In genomic region chr22:21599053-21599893, GRCh38 we compare ENCODE assay signal across 20 cellular contexts. TPM values are rescaled to one million over a fixed set of nuclear protein-coding genes. Genes with fewer than 3 reads are reported as not detected.
DNase-seq lines count a peak whose midpoint lies in the region; ATAC-seq, FAIRE-seq and TF ChIP-seq lines count a peak whose summit lies in the region.
"Had no signal": no experiment of that assay in that cellular context is flagged by ENCODE, and none has a peak within 500 bp of the region (broad histone marks: within the 10 kb centered on the region; RNA-seq: fewer than 3 reads in every experiment).

No MANE protein-coding gene starts in this region.

- H3K4me1 Mint-ChIP-seq in activated CD4-positive, alpha-beta T cell treated with anti-CD3 and anti-CD28 coated beads, Interleukin-2, amount 10 ng/mL, durations not matched to agents 24 days and 14 days: peaks cover 4% of the 10 kb centered on the region

- H4K8ac ChIP-seq in neuronal stem cell (ENCODE audit: low read depth, low read length): no peak overlapping the region

- no peak overlapping the region for H2BK15ac ChIP-seq in neuronal stem cell (ENCODE audit: low read length)

- H3K27me3 Mint-ChIP-seq in activated CD4-positive, alpha-beta T cell treated with anti-CD3 and anti-CD28 coated beads, Interleukin-2, amount 10 ng/mL, durations not matched to agents 24 days and 14 days: no peaks in the 10 kb centered on the region

- no peak overlapping the region for H3K4me2 ChIP-seq in neuronal stem cell (ENCODE audit: insufficient read depth, low read length, poor library complexity, severe bottlenecking)
- H3K4me2 ChIP-seq: A549, KMS-11 had no signal

- DNase-seq in activated CD4-positive, alpha-beta T cell treated with anti-CD3 and anti-CD28 coated beads, Interleukin-2, amount 10 ng/mL, durations not matched to agents 24 days and 14 days: no peak
- no peak for DNase-seq in activated CD4-positive, alpha-beta T cell treated with anti-CD3 and anti-CD28 coated beads for 1 hour
- DNase-seq in NCI-H2227 treated with DMSO at 0.1 percent for 48 hours (lab: John Stamatoyannopoulos, UW) (peak; percentile 32), dermis microvascular lymphatic vessel endothelial cell (ENCODE audit: low read depth in 2 of 2) (peak; percentile 24 to 34), neuronal stem cell (ENCODE audit: low spot score) (no peak), GM12892 (ENCODE audit: insufficient read length) (no peak)
- no peak for DNase-seq in NK-92 treated with Interleukin-12 subunit alpha and Interleukin-12 subunit beta, amount 100 ng/mL, for 24 hours (lab: John Stamatoyannopoulos, UW)
- DNase-seq: activated naive CD4-positive, alpha-beta T cell; dorsolateral prefrontal cortex; head of caudate nucleus; NCI-H1048; stimulated activated CD4-positive, alpha-beta T cell treated with anti-CD3 and anti-CD28 coated beads, Interleukin-12 subunit alpha, Interleukin-12 subunit beta, amount 100 ng/mL, for 4 hours had no signal

- no peak overlapping the region for H2AFZ ChIP-seq in neuronal stem cell (ENCODE audit: low read length)

- FAIRE-seq in GM12892 (lab: Jason Lieb, UNC): no peak
- FAIRE-seq: A549, GM18507 had no signal

- H3K27me3 ChIP-seq in neuronal stem cell (ENCODE audit: control insufficient read depth in 3 of 3, insufficient read depth in 3 of 3, low read depth in 1 of 3, low read length in 3 of 3): no peaks in the 10 kb centered on the region
- H3K27me3 ChIP-seq: dorsolateral prefrontal cortex had no signal

- no peaks in the 10 kb centered on the region for H3K4me1 ChIP-seq in neuronal stem cell (ENCODE audit: control insufficient read depth in 2 of 2, insufficient read depth in 1 of 2, low read depth in 1 of 2, low read length in 2 of 2)
- H3K4me1 ChIP-seq: A549 had no signal

- H3K18ac ChIP-seq in neuronal stem cell (ENCODE audit: low read length): no peak overlapping the region

- H3K9ac ChIP-seq in neuronal stem cell (ENCODE audit: low read depth, low read length, poor library complexity): peak overlapping the region; percentile 67
- H3K9ac ChIP-seq: KMS-11 had no signal

- intact Hi-C loops in activated CD4-positive, alpha-beta T cell treated with anti-CD3 and anti-CD28 coated beads, Interleukin-2, amount 10 ng/mL, durations not matched to agents 24 days and 14 days (cut with micrococcal nuclease): no loop called here

- peak overlapping the region; percentile 58 for H3K23ac ChIP-seq in neuronal stem cell (ENCODE audit: low read depth, low read length, poor library complexity)

- H2BK5ac ChIP-seq in neuronal stem cell (ENCODE audit: low read length): no peak overlapping the region

- no peak overlapping the region for H2BK12ac ChIP-seq in neuronal stem cell (ENCODE audit: low read length)

- no peak overlapping the region for H3K4me3 ChIP-seq in neuronal stem cell (ENCODE audit: low read length in 2 of 2)
- H3K4me3 ChIP-seq: A549, dorsolateral prefrontal cortex, HAP-1 had no signal

- no peak overlapping the region for H3K4ac ChIP-seq in neuronal stem cell (ENCODE audit: low read length)

- H3K14ac ChIP-seq in neuronal stem cell (ENCODE audit: low read length): no peak overlapping the region

- H3K36me3 ChIP-seq in neuronal stem cell (replicated peaks in 1 of 2; ENCODE audit: control insufficient read depth in 2 of 2, insufficient read depth in 2 of 2, low read length in 2 of 2): peaks cover 12 to 63% of the 10 kb centered on the region in 2 donors

- peaks cover 31% of the 10 kb centered on the region for H3K36me3 Mint-ChIP-seq in activated CD4-positive, alpha-beta T cell treated with anti-CD3 and anti-CD28 coated beads, Interleukin-2, amount 10 ng/mL, durations not matched to agents 24 days and 14 days (ENCODE audit: low read depth)

- no peak for ATAC-seq in HG03175 (IDR thresholded peaks at IDR 0.05; ENCODE audit: unreplicated experiment)
- ATAC-seq: A549 had no signal

- no peak overlapping the region for H3K27ac ChIP-seq in neuronal stem cell (replicated peaks; ENCODE audit: low read length)
- H3K27ac ChIP-seq: A549, C4-2B, dorsolateral prefrontal cortex, KMS-11 had no signal

- peaks cover 10% of the 10 kb centered on the region for H3K79me1 ChIP-seq in neuronal stem cell (ENCODE audit: low read depth, low read length)

- peak overlapping the region; percentile 14 for H3K27ac Mint-ChIP-seq in activated CD4-positive, alpha-beta T cell treated with anti-CD3 and anti-CD28 coated beads, Interleukin-2, amount 10 ng/mL, durations not matched to agents 24 days and 14 days

- no peak overlapping the region for H4K91ac ChIP-seq in neuronal stem cell (ENCODE audit: low read depth, low read length, poor library complexity)

- H2BK120ac ChIP-seq in neuronal stem cell (ENCODE audit: low read depth, low read length): no peak overlapping the region

- no peaks in the 10 kb centered on the region for H3K9me3 Mint-ChIP-seq in activated CD4-positive, alpha-beta T cell treated with anti-CD3 and anti-CD28 coated beads, Interleukin-2, amount 10 ng/mL, durations not matched to agents 24 days and 14 days

- H3K9me3 ChIP-seq in neuronal stem cell (replicated peaks in 1 of 2; ENCODE audit: control insufficient read depth in 2 of 2, insufficient read depth in 1 of 2, low read depth in 1 of 2, low read length in 2 of 2): peaks cover 0 to 3% of the 10 kb centered on the region in 2 donors
- H3K9me3 ChIP-seq: A549, HAP-1 had no signal

- no peak overlapping the region for H3K4me3 Mint-ChIP-seq in activated CD4-positive, alpha-beta T cell treated with anti-CD3 and anti-CD28 coated beads, Interleukin-2, amount 10 ng/mL, durations not matched to agents 24 days and 14 days

- no peak overlapping the region for H2AK5ac ChIP-seq in neuronal stem cell (ENCODE audit: low read depth, low read length)

- WGBS in neuronal stem cell (ENCODE audit: extremely low coverage in 2 of 2, insufficient read length in 2 of 2, insufficient replicate concordance in 1 of 2), 2 donors: no CpG with 5 or more reads among the region's 6 CpGs

- no peak for TF ChIP-seq POLR2A in GM12892 (IDR thresholded peaks at IDR 0.05; ENCODE audit: low read depth, low read length)

RNA-seq across cellular contexts. Expression of gene YDJC, which starts 30.5 kb away (rescaled TPM):
- 54.2 and 56.1 TPM in 2 replicates for total RNA-seq in activated CD4-positive, alpha-beta T cell treated with anti-CD3 and anti-CD28 coated beads, Interleukin-2, amount 10 ng/mL, durations not matched to agents 24 days and 14 days
- 12.3 and 13.5 TPM in 2 replicates for total RNA-seq in dermis microvascular lymphatic vessel endothelial cell
- polyA plus RNA-seq in neuronal stem cell (2013, experiment 1 of 2): 14.9 TPM
- 14.0 TPM for polyA plus RNA-seq in neuronal stem cell (2013, experiment 2 of 2)
- 5.6 TPM for polyA plus RNA-seq in GM12892 (2012; ENCODE audit: missing spikeins)

RNA-seq across cellular contexts. Expression of gene UBE2L3, which starts 31.8 kb away (rescaled TPM):
- 62.1 and 63.3 TPM in 2 replicates for total RNA-seq in activated CD4-positive, alpha-beta T cell treated with anti-CD3 and anti-CD28 coated beads, Interleukin-2, amount 10 ng/mL, durations not matched to agents 24 days and 14 days
- total RNA-seq in dermis microvascular lymphatic vessel endothelial cell: 22.3 and 22.5 TPM in 2 replicates
- 99.7 TPM for polyA plus RNA-seq in neuronal stem cell (2013, experiment 1 of 2)
- polyA plus RNA-seq in neuronal stem cell (2013, experiment 2 of 2): 102 TPM
- 56.4 TPM for polyA plus RNA-seq in GM12892 (2012; ENCODE audit: missing spikeins)

RNA-seq across cellular contexts. Expression of gene CCDC116, which starts 33.3 kb away (rescaled TPM):
- 0.40 and 0.51 TPM in 2 replicates for total RNA-seq in activated CD4-positive, alpha-beta T cell treated with anti-CD3 and anti-CD28 coated beads, Interleukin-2, amount 10 ng/mL, durations not matched to agents 24 days and 14 days
- total RNA-seq in dermis microvascular lymphatic vessel endothelial cell: under 0.01 and 0.13 TPM in 2 replicates
- 0.10 TPM for polyA plus RNA-seq in neuronal stem cell (2013, experiment 1 of 2)
- 0.18 TPM for polyA plus RNA-seq in neuronal stem cell (2013, experiment 2 of 2)
- polyA plus RNA-seq in GM12892 (2012; ENCODE audit: missing spikeins): not detected

RNA-seq across cellular contexts. Expression of gene SDF2L1, which starts 42.8 kb away (rescaled TPM):
- 94.3 and 103 TPM in 2 replicates for total RNA-seq in activated CD4-positive, alpha-beta T cell treated with anti-CD3 and anti-CD28 coated beads, Interleukin-2, amount 10 ng/mL, durations not matched to agents 24 days and 14 days
- total RNA-seq in dermis microvascular lymphatic vessel endothelial cell: 39.4 and 45.4 TPM in 2 replicates
- polyA plus RNA-seq in neuronal stem cell (2013, experiment 1 of 2): 9.6 TPM
- polyA plus RNA-seq in neuronal stem cell (2013, experiment 2 of 2): 9.4 TPM
- polyA plus RNA-seq in GM12892 (2012; ENCODE audit: missing spikeins): 23.3 TPM

RNA-seq across cellular contexts. Expression of gene RIMBP3C, which starts 48.0 kb away (rescaled TPM):
- 0.19 and 0.26 TPM in 2 replicates for total RNA-seq in activated CD4-positive, alpha-beta T cell treated with anti-CD3 and anti-CD28 coated beads, Interleukin-2, amount 10 ng/mL, durations not matched to agents 24 days and 14 days
- under 0.01 and 0.13 TPM in 2 replicates for total RNA-seq in dermis microvascular lymphatic vessel endothelial cell
- 0.33 TPM for polyA plus RNA-seq in neuronal stem cell (2013, experiment 1 of 2)
- polyA plus RNA-seq in neuronal stem cell (2013, experiment 2 of 2): 0.18 TPM
- polyA plus RNA-seq in GM12892 (2012; ENCODE audit: missing spikeins): 0.06 TPM
- total RNA-seq: myocyte had no signal
- polyA plus RNA-seq: urinary bladder had no signal

Comparison
In these comparisons a context has a peak if more than half of its experiments do, and no peak if none do; other contexts are left out.
1. DNase-seq: peak in NCI-H2227 treated with DMSO at 0.1 percent for 48 hours (single experiment) and dermis microvascular lymphatic vessel endothelial cell (2 of 2); none in activated CD4-positive, alpha-beta T cell treated with anti-CD3 and anti-CD28 coated beads, Interleukin-2, amount 10 ng/mL, durations not matched to agents 24 days and 14 days (single experiment), activated CD4-positive, alpha-beta T cell treated with anti-CD3 and anti-CD28 coated beads for 1 hour (single experiment), neuronal stem cell (single experiment), GM12892 (single experiment) and NK-92 treated with Interleukin-12 subunit alpha and Interleukin-12 subunit beta, amount 100 ng/mL, for 24 hours (single experiment).